1 cellular context compared by ENCODE assay signal in genomic region chr10:17645591-17646345, GRCh38.
TF ChIP-seq lines count a peak whose summit lies in the region.

No MANE protein-coding gene starts in this region.

TF ChIP-seq in GM23338, 12 proteins besides CTCF, POLR2A, EP300 and RAD21 (continued from another document):
- TF ChIP-seq ZNF114 (CRISPR knock-in tag; IDR thresholded peaks at IDR 0.05) (no peak), POLR2AphosphoS5 (IDR thresholded peaks at IDR 0.05; ENCODE audit: low read depth) (no peak), NANOG (IDR thresholded peaks at IDR 0.05; ENCODE audit: borderline replicate concordance) (no peak), EZH2 (IDR thresholded peaks at IDR 0.05; ENCODE audit: low read depth, unreplicated experiment) (no peak)
TF ChIP-seq in GM23338: peak in this region for 0.
